16 cellular contexts compared by ENCODE assay signal in the genomic region with DNA sequence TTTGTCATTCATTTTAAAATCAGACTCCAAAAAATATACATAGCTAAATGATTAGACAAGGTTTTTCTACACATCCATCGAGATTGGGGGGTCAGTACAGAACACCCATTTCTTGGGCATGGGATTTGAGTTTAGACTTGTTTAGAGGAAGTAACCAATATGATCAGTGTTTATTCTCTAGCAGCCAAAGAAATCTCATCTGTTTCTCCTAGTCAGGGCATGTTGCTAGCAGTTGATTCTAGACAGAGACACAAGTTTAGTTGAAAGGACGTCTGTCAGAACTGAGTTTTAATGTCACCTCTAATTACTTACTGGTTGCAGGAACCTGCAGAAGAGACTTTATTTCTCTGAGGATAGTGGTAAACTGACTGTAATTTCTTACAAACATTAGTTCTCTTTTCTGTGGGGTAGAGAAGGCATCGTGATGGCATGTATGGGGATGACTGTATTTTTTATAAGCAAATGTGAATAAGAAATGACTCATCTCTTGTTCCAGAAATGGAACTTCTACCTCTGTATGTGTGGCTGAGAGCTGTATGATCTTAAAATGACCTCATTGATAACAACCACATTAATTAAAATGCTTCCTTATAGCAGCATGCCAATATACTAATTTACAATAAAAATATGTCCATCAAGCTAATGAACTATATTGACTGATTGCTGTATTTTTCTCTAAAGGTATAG. TPM values are rescaled to one million over a fixed set of nuclear protein-coding genes. Genes with fewer than 3 reads are reported as not detected.
DNase-seq lines count a peak whose midpoint lies in the region; ATAC-seq, FAIRE-seq and TF ChIP-seq lines count a peak whose summit lies in the region.
"Had no signal": no experiment of that assay in that cellular context is flagged by ENCODE, and none has a peak within 500 bp of the region (broad histone marks: within the 10 kb centered on the region; RNA-seq: fewer than 3 reads in every experiment).

No MANE protein-coding gene starts in this region.

- H4K20me1 ChIP-seq in HCT116 (ENCODE audit: insufficient read depth) (no peaks in the 10 kb centered on the region), astrocyte (ENCODE audit: insufficient read depth, low read length) (no peaks in the 10 kb centered on the region)
- H4K20me1 ChIP-seq: BLaER1 had no signal

- peaks cover 4% of the 10 kb centered on the region for H3K9me3 Mint-ChIP-seq in astrocyte (ENCODE audit: unreplicated experiment)
- H3K9me3 Mint-ChIP-seq in activated T-helper 2 cell treated with anti-CD3 and anti-CD28 coated beads, Interferon-gamma antibody, Interleukin-2, Interleukin-4, amounts not matched to agents 10 μg/mL and 5 μg/mL and 100 μg/mL, durations not matched to agents 14 hours and 24 hours and 36 hours, result no peaks in the 10 kb centered on the region

- H3K4me1 Mint-ChIP-seq in astrocyte (ENCODE audit: low read depth, unreplicated experiment), result peaks cover 19% of the 10 kb centered on the region
- H3K4me1 Mint-ChIP-seq in activated T-helper 2 cell treated with anti-CD3 and anti-CD28 coated beads, Interferon-gamma antibody, Interleukin-2, Interleukin-4, amounts not matched to agents 10 μg/mL and 5 μg/mL and 100 μg/mL, durations not matched to agents 14 hours and 24 hours and 36 hours (ENCODE audit: low read depth), result peaks cover 11% of the 10 kb centered on the region
- H3K4me1 Mint-ChIP-seq: immature natural killer cell had no signal

- H3K36me3 ChIP-seq in HCT116 (ENCODE audit: control insufficient read depth in 1 of 2, insufficient read depth in 2 of 2, low read length in 2 of 2) (no peaks in the 10 kb centered on the region), astrocyte (ENCODE audit: insufficient read depth, low read length) (no peaks in the 10 kb centered on the region), mucosa of descending colon (ENCODE audit: low read depth) (no peaks in the 10 kb centered on the region)
- H3K36me3 ChIP-seq: BLaER1, HAP-1, prostate gland had no signal

- no peak for TF ChIP-seq RAD21 in A549 (conservative IDR thresholded peaks at IDR 0.05 in 1 of 2, IDR thresholded peaks at IDR 0.05 in 1 of 2)
- TF ChIP-seq RAD21 in HCT116 (IDR thresholded peaks at IDR 0.05; ENCODE audit: low read depth), result no peak

- H3K4me3 Mint-ChIP-seq in astrocyte (ENCODE audit: unreplicated experiment), result no peak overlapping the region
- H3K4me3 Mint-ChIP-seq in activated T-helper 2 cell treated with anti-CD3 and anti-CD28 coated beads, Interferon-gamma antibody, Interleukin-2, Interleukin-4, amounts not matched to agents 10 μg/mL and 5 μg/mL and 100 μg/mL, durations not matched to agents 14 hours and 24 hours and 36 hours (ENCODE audit: low read depth), result no peak overlapping the region
- H3K4me3 Mint-ChIP-seq: immature natural killer cell had no signal

- DNase-seq in A549 (ENCODE audit: low read depth in 1 of 2, low spot score in 1 of 2) (no peak), HCT116 (ENCODE audit: low read depth, low spot score) (no peak), astrocyte (ENCODE audit: low read depth) (peak; percentile 56), mucosa of descending colon (no peak), RPMI8226 (no peak), SW 1271 (lab: John Stamatoyannopoulos, UW) (no peak), GM19239 (ENCODE audit: insufficient read length, low spot score) (no peak)
- DNase-seq in activated T-helper 2 cell treated with anti-CD3 and anti-CD28 coated beads, Interferon-gamma antibody, Interleukin-2, Interleukin-4, amounts not matched to agents 10 μg/mL and 5 μg/mL and 100 μg/mL, durations not matched to agents 14 hours and 24 hours and 36 hours (ENCODE audit: low spot score), result no peak
- DNase-seq: activated CD8-positive, alpha-beta memory T cell treated with anti-CD3 and anti-CD28 coated beads for 24 hours; cortex of kidney; immature natural killer cell; NCI-H1417 treated with DMSO at 0.1 percent for 48 hours; NCI-H524 treated with DMSO at 0.1 percent for 48 hours had no signal

- 9% methylated on average over 3 of the region's 3 CpGs for WGBS in A549 (ENCODE audit: missing lambda C conversion rate)

- H3K4me1 ChIP-seq in A549 (peaks cover 57% of the 10 kb centered on the region), HCT116 (ENCODE audit: control insufficient read depth in 1 of 2, insufficient read depth in 2 of 2, low read length in 2 of 2) (peaks cover 12 to 29% of the 10 kb centered on the region in 2 experiments), astrocyte (ENCODE audit: insufficient read depth, low read length) (peaks cover 17% of the 10 kb centered on the region), mucosa of descending colon (ENCODE audit: low read depth) (no peaks in the 10 kb centered on the region)
- H3K4me1 ChIP-seq: BLaER1, prostate gland had no signal

- CTCF ChIA-PET in A549 (lab: Yijun Ruan, JAX) (interaction anchor here (1.0 kb wide), 1 partner anchor 10 kb away, joined by 3 read pairs; no protein-coding TSS in a partner anchor), HCT116 (lab: Charles Lee) (interaction anchor here (3.3 kb wide), 1 partner anchor 10 kb away, joined by 11 read pairs; no protein-coding TSS in a partner anchor)

- H2AFZ ChIP-seq in HCT116 (ENCODE audit: low read depth, low read length, poor library complexity, severe bottlenecking) (peak overlapping the region; percentile 61), astrocyte (ENCODE audit: low read depth, low read length) (no peak overlapping the region)

- no TSS peak for BruUV-seq in HCT116 (replicated peaks; lab: Mats Ljungman, UMichigan)

- H3K27ac ChIP-seq in A549 (peak overlapping the region; percentile 71 to 85), HCT116 (ENCODE audit: low read depth, low read length) (no peak overlapping the region), astrocyte (ENCODE audit: low read depth, low read length) (peak overlapping the region; percentile 57)
- H3K27ac ChIP-seq: BLaER1, prostate gland had no signal

- TF ChIP-seq CTCF in A549 (IDR thresholded peaks at IDR 0.05) (no peak), HCT116 (IDR thresholded peaks at IDR 0.05 in 2 of 3, conservative IDR thresholded peaks at IDR 0.05 in 1 of 3; ENCODE audit: borderline replicate concordance in 1 of 3, insufficient read depth in 1 of 3, low read depth in 2 of 3, low read length in 2 of 3) (no peak), astrocyte (IDR thresholded peaks at IDR 0.05; ENCODE audit: insufficient read depth, low read depth, low read length) (no peak), mucosa of descending colon (IDR thresholded peaks at IDR 0.05) (no peak)

- H3K79me2 ChIP-seq in HCT116 (ENCODE audit: insufficient read depth, low read length) (no peaks in the 10 kb centered on the region), astrocyte (ENCODE audit: insufficient read depth, low read length) (no peaks in the 10 kb centered on the region)

- RAD21 ChIA-PET in HCT116 (lab: Charles Lee; ENCODE audit: low non-redundant PET in 1 of 2, low total read pairs in 2 of 2, uncharacterized antibody in 2 of 2, unreplicated experiment in 2 of 2), result no interaction called here

- no peak overlapping the region for H3K9ac ChIP-seq in HCT116 (ENCODE audit: low read length)
- peak overlapping the region; percentile 2 for H3K9ac ChIP-seq in astrocyte (ENCODE audit: low read length)
- H3K9ac ChIP-seq: BLaER1 had no signal

- no peaks in the 10 kb centered on the region for H3K27me3 Mint-ChIP-seq in astrocyte (ENCODE audit: low read depth, unreplicated experiment)
- peaks cover 8% of the 10 kb centered on the region for H3K27me3 Mint-ChIP-seq in activated T-helper 2 cell treated with anti-CD3 and anti-CD28 coated beads, Interferon-gamma antibody, Interleukin-2, Interleukin-4, amounts not matched to agents 10 μg/mL and 5 μg/mL and 100 μg/mL, durations not matched to agents 14 hours and 24 hours and 36 hours (ENCODE audit: low read depth)

- H3K9me2 ChIP-seq in HCT116 (ENCODE audit: insufficient read depth), result no peaks in the 10 kb centered on the region

- intact Hi-C loops in HCT116 (cut with micrococcal nuclease) (no loop called here), mucosa of descending colon (cut with DNase I, micrococcal nuclease) (no loop called here)
- intact Hi-C loops in activated T-helper 2 cell treated with anti-CD3 and anti-CD28 coated beads, Interferon-gamma antibody, Interleukin-2, Interleukin-4, amounts not matched to agents 10 μg/mL and 5 μg/mL and 100 μg/mL, durations not matched to agents 14 hours and 24 hours and 36 hours (cut with micrococcal nuclease), result no loop called here

- H3K9me3 ChIP-seq in A549, result no peaks in the 10 kb centered on the region
- H3K9me3 ChIP-seq in HCT116 (ENCODE audit: control insufficient read depth in 1 of 2, insufficient read depth in 1 of 2, low read depth in 1 of 2, low read length in 2 of 2), result no peaks in the 10 kb centered on the region
- H3K9me3 ChIP-seq in astrocyte (ENCODE audit: insufficient read depth, low read depth, low read length), result no peaks in the 10 kb centered on the region
- H3K9me3 ChIP-seq in mucosa of descending colon, result no peaks in the 10 kb centered on the region
- H3K9me3 ChIP-seq: BLaER1, HAP-1, prostate gland had no signal

- POLR2A ChIA-PET in A549 (lab: Yijun Ruan, JAX) (no interaction called here), HCT116 (lab: Charles Lee) (no interaction called here)

- H3K4me2 ChIP-seq in A549 (peak overlapping the region; percentile 78), HCT116 (ENCODE audit: low read length) (peak overlapping the region; percentile 36; the same call in 1 of the 2 replicates), astrocyte (ENCODE audit: low read length) (peak overlapping the region; percentile 47)
- H3K4me2 ChIP-seq: BLaER1 had no signal

- H3K27me3 ChIP-seq in HCT116 (ENCODE audit: insufficient read depth, low read length) (no peaks in the 10 kb centered on the region), astrocyte (ENCODE audit: insufficient read depth, low read length) (no peaks in the 10 kb centered on the region)
- H3K27me3 ChIP-seq: BLaER1 had no signal

- TF ChIP-seq EP300 in A549 (IDR thresholded peaks at IDR 0.05), result no peak

- H3K4me3 ChIP-seq in A549 (no peak overlapping the region), HCT116 (replicated peaks in 1 of 2; ENCODE audit: low read depth in 1 of 2, low read length in 2 of 2) (0 out of 4 replicates have a peak overlapping the region, but pooled peaks of 1 of the 2 experiments have one; percentile 10), astrocyte (ENCODE audit: insufficient read depth, low read depth, low read length) (no peak overlapping the region), mucosa of descending colon (no peak overlapping the region)
- H3K4me3 ChIP-seq: BLaER1, HAP-1, prostate gland had no signal

- no peaks in the 10 kb centered on the region for H3K36me3 Mint-ChIP-seq in astrocyte (ENCODE audit: low read depth, unreplicated experiment)
- no peaks in the 10 kb centered on the region for H3K36me3 Mint-ChIP-seq in activated T-helper 2 cell treated with anti-CD3 and anti-CD28 coated beads, Interferon-gamma antibody, Interleukin-2, Interleukin-4, amounts not matched to agents 10 μg/mL and 5 μg/mL and 100 μg/mL, durations not matched to agents 14 hours and 24 hours and 36 hours (ENCODE audit: low read depth)
- H3K36me3 Mint-ChIP-seq: immature natural killer cell had no signal

- ATAC-seq in A549 (peak; percentile 54; a peak in 2 of 6 replicates), HCT116 (peak; percentile 57; the same call in 1 of the 2 replicates), mucosa of descending colon (peak; percentile 41)

- TF ChIP-seq POLR2A in A549 (IDR thresholded peaks at IDR 0.05; ENCODE audit: low read length), result no peak
- TF ChIP-seq POLR2A in HCT116 (IDR thresholded peaks at IDR 0.05; ENCODE audit: borderline replicate concordance, extremely low read depth, insufficient read depth, insufficient read length), result no peak

- H3K27ac Mint-ChIP-seq in astrocyte (ENCODE audit: unreplicated experiment), result no peak overlapping the region
- H3K27ac Mint-ChIP-seq in activated T-helper 2 cell treated with anti-CD3 and anti-CD28 coated beads, Interferon-gamma antibody, Interleukin-2, Interleukin-4, amounts not matched to agents 10 μg/mL and 5 μg/mL and 100 μg/mL, durations not matched to agents 14 hours and 24 hours and 36 hours, result no peak overlapping the region
- H3K27ac Mint-ChIP-seq: immature natural killer cell had no signal

- FAIRE-seq in A549 (lab: Jason Lieb, UNC), result no peak
- peak; percentile 69 for FAIRE-seq in astrocyte (lab: Jason Lieb, UNC)
- FAIRE-seq in GM19239 (lab: Jason Lieb, UNC), result no peak

RNA-seq across cellular contexts. Expression of a gene that starts 30.6 kb away (rescaled TPM):
- 24.7 TPM in 2 replicates for polyA plus RNA-seq in A549 (2011; rRNA removed)
- polyA plus RNA-seq in A549 (2012; cell fraction: cytosol; rRNA removed), result 4.3 and 4.9 TPM in 2 replicates
- 2.6 and 4.2 TPM in 2 replicates for polyA plus RNA-seq in A549 (2012; cell fraction: nucleus; rRNA removed)
- 5.3 to 6.6 TPM (median 5.7 TPM) in 3 replicates for polyA plus RNA-seq in A549 (2017; fragmentation: RNase III; extraction: RNeasy Plus Mini Kit Qiagen cat#74134 plus additional on column Dnase treatment)
- polyA minus RNA-seq in A549 (2011; rRNA and poly(A)+ RNA removed), result 19.1 and 23.7 TPM in 2 replicates
- total RNA-seq in HCT116 (2021; ENCODE audit: unreplicated experiment), result 1.6 TPM
- 1.1 and 1.9 TPM in 2 replicates for polyA plus RNA-seq in HCT116 (2012)
- total RNA-seq in astrocyte, result 43.0 and 46.5 TPM in 2 replicates
- total RNA-seq in mucosa of descending colon, result 1 to 10 TPM; 5.8 to 8.0 (median 6.9) TPM
- 0.05 and 0.30 TPM in 2 replicates for total RNA-seq in activated T-helper 2 cell treated with anti-CD3 and anti-CD28 coated beads, Interferon-gamma antibody, Interleukin-2, Interleukin-4, amounts not matched to agents 10 μg/mL and 5 μg/mL and 100 μg/mL, durations not matched to agents 14 hours and 24 hours and 36 hours
